In the genomic region with DNA sequence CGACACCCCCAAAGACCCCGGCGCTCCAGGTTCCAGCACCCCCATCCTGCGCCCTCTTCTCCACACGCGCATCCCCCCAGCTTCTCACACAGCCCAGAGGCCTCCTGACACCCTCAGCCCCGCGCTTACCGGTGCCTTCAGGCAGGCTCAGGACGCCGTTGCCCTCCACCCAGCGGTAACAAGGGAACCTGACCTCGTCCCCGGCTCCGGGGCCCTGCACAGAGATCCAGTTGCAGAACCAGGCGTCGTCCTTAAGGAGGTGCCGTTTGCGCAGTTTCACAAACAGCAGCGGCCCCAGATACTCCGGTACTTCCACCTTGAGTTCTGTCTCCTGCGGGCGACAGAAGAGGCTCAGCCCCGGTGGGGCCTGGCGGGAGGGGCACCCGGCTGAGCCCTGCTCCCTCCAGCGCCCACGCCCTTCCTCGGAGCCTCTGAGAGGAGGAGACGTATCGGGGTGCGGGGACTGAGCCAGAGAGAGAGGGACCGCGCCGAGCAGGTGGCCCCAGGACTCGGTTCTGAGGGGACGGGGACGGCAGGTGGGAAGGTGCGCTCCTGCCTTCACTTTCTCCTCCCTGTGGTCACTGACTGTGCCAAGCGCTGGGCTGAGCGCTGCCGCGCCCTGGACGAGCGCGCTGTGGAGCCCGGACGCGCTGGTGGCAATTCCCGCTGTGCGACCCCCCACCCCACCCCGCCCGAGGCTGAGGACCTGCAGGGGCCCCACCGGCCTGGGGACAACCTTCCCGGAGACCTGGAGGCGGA, we compare ENCODE assay signal across 8 cellular contexts. TPM values are rescaled to one million over a fixed set of nuclear protein-coding genes. Genes with fewer than 3 reads are reported as not detected.
DNase-seq lines count a peak whose midpoint lies in the region; ATAC-seq, FAIRE-seq and TF ChIP-seq lines count a peak whose summit lies in the region.
"Not testable (repeated sequence)": the region's sequence is repeated elsewhere in the genome, so short reads cannot be mapped to it uniquely, and the experiment has no call there.

No MANE protein-coding gene starts in this region.

- H2BK20ac ChIP-seq in H9 (ENCODE audit: low read depth, low read length, poor library complexity, severe bottlenecking), result not testable (repeated sequence)

- not testable (repeated sequence) for H2BK120ac ChIP-seq in H9 (ENCODE audit: low read depth, low read length, poor library complexity, severe bottlenecking)

- not testable (repeated sequence) for H3K4ac ChIP-seq in H9 (ENCODE audit: low read depth, low read length)

- not testable (repeated sequence) for H2BK5ac ChIP-seq in H9 (ENCODE audit: insufficient read length, low read length)

- not testable (repeated sequence) for H3K27ac ChIP-seq in H9 (ENCODE audit: insufficient read length, low read depth, low read length); HepG2 (ENCODE audit: extremely low read length, insufficient read depth, low read length)

- H3K4me1 Mint-ChIP-seq in H9 (peaks cover 38 to 52% of the 10 kb centered on the region in 2 experiments), T-helper 17 cell (peaks cover 19% of the 10 kb centered on the region)

- H4K8ac ChIP-seq in H9 (replicated peaks; ENCODE audit: insufficient read length, low read depth, low read length), result not testable (repeated sequence)

- H3K79me2 ChIP-seq in H9 (ENCODE audit: insufficient read depth, low read length); HepG2 (ENCODE audit: insufficient read depth, low read length): not testable (repeated sequence)

- H3K36me3 Mint-ChIP-seq in H9 (ENCODE audit: insufficient read depth in 1 of 3, low read depth in 3 of 3); T-helper 17 cell (ENCODE audit: low read depth): not testable (repeated sequence)

- H3K9me3 ChIP-seq in H9 (ENCODE audit: control insufficient read depth, low read depth, low read length); T-helper 17 cell (ENCODE audit: control insufficient read depth, low read length, poor library complexity, severe bottlenecking); HepG2 (ENCODE audit: low read length): not testable (repeated sequence)

- H3K4me3 Mint-ChIP-seq in H9 (peak overlapping the region; percentile 54 to 77), T-helper 17 cell (peak overlapping the region; percentile 69)

- ATAC-seq in T-helper 17 cell (peak; percentile 75), HepG2 (peak; percentile 58)

- H3K23me2 ChIP-seq in H9 (ENCODE audit: insufficient read length, low read depth, low read length, poor library complexity, severe bottlenecking), result peaks cover 14% of the 10 kb centered on the region

- not testable (repeated sequence) for H4K5ac ChIP-seq in H9 (ENCODE audit: insufficient read length, low read depth, low read length)

- not testable (repeated sequence) for H3T11ph ChIP-seq in H9 (ENCODE audit: low read length)

- H3K27me3 ChIP-seq in H9 (ENCODE audit: insufficient read depth, low read length) (peaks cover 30% of the 10 kb centered on the region; the same call in 1 of the 2 replicates), HepG2 (ENCODE audit: control insufficient read depth in 1 of 2, insufficient read depth in 2 of 2, low read length in 2 of 2) (peaks cover 17 to 51% of the 10 kb centered on the region in 2 experiments)

- intact Hi-C loops in HepG2 (cut with micrococcal nuclease; ENCODE audit: unreplicated experiment), result not testable (repeated sequence)

- not testable (repeated sequence) for H3K9me3 Mint-ChIP-seq in H9

- not testable (repeated sequence) for BruUV-seq in HepG2 (replicated peaks; lab: Mats Ljungman, UMichigan)

- H2BK15ac ChIP-seq in H9 (ENCODE audit: low read depth, low read length), result not testable (repeated sequence)

- H3K23ac ChIP-seq in H9 (ENCODE audit: insufficient read length, low read depth, low read length), result not testable (repeated sequence)

- H3K4me3 ChIP-seq in HepG2 (replicated peaks in 1 of 3; ENCODE audit: insufficient read depth in 1 of 3, low read depth in 2 of 3, low read length in 3 of 3), result not testable (repeated sequence)

- in situ Hi-C loops in HepG2 (cut with HindIII; ENCODE audit: extremely low pct_ligation_motif_present, low pct_unique_long_range_greater_than_20kb), result not testable (repeated sequence)

- TF ChIP-seq CTCF in H9 (conservative IDR thresholded peaks at IDR 0.05) (peak; percentile 49; the same call in 2 of the 3 replicates), HepG2 (CRISPR knock-in tag; IDR thresholded peaks at IDR 0.05) (peak; percentile 26)

- DNase-seq in CD1c-positive myeloid dendritic cell (ENCODE audit: extremely low spot score), result peak; percentile 54
- DNase-seq in H9, result peak; percentile 88
- peak; percentile 48 for DNase-seq in NCI-H226
- DNase-seq in T-helper 17 cell; HepG2 (ENCODE audit: low spot score): not testable (repeated sequence)
- peak; percentile 16 for DNase-seq in activated naive CD4-positive, alpha-beta T cell treated with Interleukin-2 at 50 U/mL for 16 hours
- peak; percentile 13 to 15 for DNase-seq in erythroblast (lab: John Stamatoyannopoulos, UW)
- peak; percentile 22 to 28 for DNase-seq in stimulated activated CD4-positive, alpha-beta T cell treated with anti-CD3 and anti-CD28 coated beads, Interleukin-15, amount 100 ng/mL, for 48 hours (ENCODE audit: low read depth in 2 of 2)

- not testable (repeated sequence) for H3K9ac ChIP-seq in H9 (ENCODE audit: extremely low read depth, insufficient read length, low read length); HepG2 (ENCODE audit: insufficient read depth, low read depth, low read length)

- not testable (repeated sequence) for H3K79me1 ChIP-seq in H9 (ENCODE audit: insufficient read depth, low read depth, low read length, poor library complexity, severe bottlenecking)

- POLR2A ChIA-PET in HepG2 (lab: Yijun Ruan, JAX), result not testable (repeated sequence)

- not testable (repeated sequence) for H3K56ac ChIP-seq in H9 (ENCODE audit: insufficient read length, low read depth, low read length)

- H3K4me2 ChIP-seq in H9 (ENCODE audit: insufficient read depth, insufficient read length, low read length), result peak overlapping the region; percentile 9
- not testable (repeated sequence) for H3K4me2 ChIP-seq in HepG2 (ENCODE audit: low read depth, low read length)

- not testable (repeated sequence) for TF ChIP-seq POLR2A in erythroblast (IDR thresholded peaks at IDR 0.05; ENCODE audit: low read length); HepG2 (IDR thresholded peaks at IDR 0.05; ENCODE audit: insufficient read depth in 1 of 2, low read depth in 2 of 2, low read length in 2 of 2)

- not testable (repeated sequence) for FAIRE-seq in HepG2 (lab: Jason Lieb, UNC)

- not testable (repeated sequence) for H4K91ac ChIP-seq in H9 (ENCODE audit: insufficient read length, low read depth, low read length)

- TF ChIP-seq RAD21 in HepG2 (CRISPR knock-in tag; IDR thresholded peaks at IDR 0.05), result not testable (repeated sequence)

- CTCF ChIA-PET in HepG2 (lab: Yijun Ruan, JAX; ENCODE audit: low intra/inter-chr PET ratio, low total read pairs), result not testable (repeated sequence)

- not testable (repeated sequence) for H2AK5ac ChIP-seq in H9 (ENCODE audit: insufficient read length, low read length)

- H3K18ac ChIP-seq in H9 (ENCODE audit: insufficient read length, low read depth, low read length), result not testable (repeated sequence)

- no CpG with 5 or more reads among the region's 56 CpGs for WGBS in H9 (ENCODE audit: extremely low coverage, insufficient read length, low lambda C conversion rate)
- WGBS in HepG2 (ENCODE audit: low lambda C conversion rate), result 66% methylated on average over 15 of the region's 56 CpGs

- H2BK12ac ChIP-seq in H9 (ENCODE audit: insufficient read length, low read depth, low read length), result not testable (repeated sequence)

- H3K27me3 Mint-ChIP-seq in H9 (ENCODE audit: low read depth), result peaks cover 90% of the 10 kb centered on the region
- peaks cover 70% of the 10 kb centered on the region for H3K27me3 Mint-ChIP-seq in T-helper 17 cell

- H2AFZ ChIP-seq in H9 (ENCODE audit: low read length); HepG2 (ENCODE audit: low read length): not testable (repeated sequence)

- not testable (repeated sequence) for H4K20me1 ChIP-seq in H9 (ENCODE audit: control insufficient read depth, insufficient read depth, insufficient read length); HepG2 (ENCODE audit: insufficient read depth, low read length)

- H3K27ac Mint-ChIP-seq in H9, T-helper 17 cell: not testable (repeated sequence)

- TF ChIP-seq EP300 in HepG2 (IDR thresholded peaks at IDR 0.05; ENCODE audit: low read depth in 2 of 2, low read length in 2 of 2); HepG2 (CRISPR knock-in tag; IDR thresholded peaks at IDR 0.05; ENCODE audit: borderline replicate concordance): not testable (repeated sequence)

- not testable (repeated sequence) for H3K14ac ChIP-seq in H9 (ENCODE audit: insufficient read depth, low read length)

- H3K4me1 ChIP-seq in H9 (ENCODE audit: insufficient read depth, low read length), result not testable (repeated sequence)
- peaks cover 24% of the 10 kb centered on the region for H3K4me1 ChIP-seq in HepG2 (ENCODE audit: insufficient read depth, low read length)

- H3K36me3 ChIP-seq in HepG2 (replicated peaks in 1 of 2; ENCODE audit: control insufficient read depth in 1 of 2, insufficient read depth in 2 of 2, low read length in 2 of 2), result not testable (repeated sequence)

RNA-seq across cellular contexts. Expression of a gene that starts 2.0 kb away (rescaled TPM):
- total RNA-seq in H9 (2021) (0.31 and 0.39 TPM in 2 replicates), T-helper 17 cell (under 1 TPM in 1 of 2 donors, not detected in 1; 0.13 TPM), HepG2 (2016; rRNA removed; fragmentation: Illumina TruSeq; extraction: Trizol) (0.04 TPM in 1 of 2 replicates, not detected in the other)
- total RNA-seq in HepG2 (2016; cell fraction: cytosol; rRNA removed; fragmentation: Illumina TruSeq; extraction: Trizol; ENCODE audit: low read depth), result not detected in 2 replicates
- 0.09 TPM in 1 of 2 replicates, not detected in the other for total RNA-seq in HepG2 (2016; cell fraction: insoluble cytoplasmic fraction; rRNA removed; fragmentation: Illumina TruSeq; extraction: Trizol)
- not detected in 2 replicates for total RNA-seq in HepG2 (2016; cell fraction: membrane; rRNA removed; fragmentation: Illumina TruSeq; extraction: Trizol)
- not detected in 2 replicates for total RNA-seq in HepG2 (2016; cell fraction: nucleus; rRNA removed; fragmentation: Illumina TruSeq; extraction: Trizol)
- polyA plus RNA-seq in HepG2 (2011; rRNA removed), result 0.35 TPM in 1 of 2 replicates, not detected in the other
- polyA plus RNA-seq in HepG2 (2011; cell fraction: cytosol; rRNA removed), result 0.01 and 0.03 TPM in 2 replicates
- polyA plus RNA-seq in HepG2 (2011; cell fraction: nucleus; rRNA removed), result not detected in 2 replicates
- polyA plus RNA-seq in HepG2 (2012), result not detected in 2 replicates
- not detected in 2 replicates for polyA plus RNA-seq in HepG2 (2016; cell fraction: cytosol; fragmentation: Illumina TruSeq; extraction: Trizol; ENCODE audit: low read depth)
- polyA plus RNA-seq in HepG2 (2016; cell fraction: insoluble cytoplasmic fraction; fragmentation: Illumina TruSeq; extraction: Trizol; ENCODE audit: low read depth), result not detected in 2 replicates
- not detected in 2 replicates for polyA plus RNA-seq in HepG2 (2016; cell fraction: membrane; fragmentation: Illumina TruSeq; extraction: Trizol; ENCODE audit: low read depth)
- not detected in 2 replicates for polyA plus RNA-seq in HepG2 (2016; cell fraction: nucleus; fragmentation: Illumina TruSeq; extraction: Trizol; ENCODE audit: insufficient read depth, low read depth)
- not detected in 2 replicates for polyA minus RNA-seq in HepG2 (2011; rRNA and poly(A)+ RNA removed; ENCODE audit: low replicate concordance)
- polyA minus RNA-seq in HepG2 (2011; cell fraction: cytosol; rRNA and poly(A)+ RNA removed), result not detected in 2 replicates
- polyA minus RNA-seq in HepG2 (2011; cell fraction: nucleus; rRNA and poly(A)+ RNA removed), result not detected in 2 replicates

RNA-seq across cellular contexts. Expression of a gene that starts 55.2 kb away (rescaled TPM):
- total RNA-seq in H9 (2021), result 0.77 and 1.6 TPM in 2 replicates
- not detected for total RNA-seq in T-helper 17 cell
- 5.1 and 5.8 TPM in 2 replicates for total RNA-seq in HepG2 (2016; rRNA removed; fragmentation: Illumina TruSeq; extraction: Trizol)
- total RNA-seq in HepG2 (2016; cell fraction: cytosol; rRNA removed; fragmentation: Illumina TruSeq; extraction: Trizol; ENCODE audit: low read depth), result 1.5 and 1.6 TPM in 2 replicates
- 5.3 and 5.8 TPM in 2 replicates for total RNA-seq in HepG2 (2016; cell fraction: insoluble cytoplasmic fraction; rRNA removed; fragmentation: Illumina TruSeq; extraction: Trizol)
- total RNA-seq in HepG2 (2016; cell fraction: membrane; rRNA removed; fragmentation: Illumina TruSeq; extraction: Trizol), result 4.8 and 5.0 TPM in 2 replicates
- 3.0 and 4.2 TPM in 2 replicates for total RNA-seq in HepG2 (2016; cell fraction: nucleus; rRNA removed; fragmentation: Illumina TruSeq; extraction: Trizol)
- 0.41 and 1.1 TPM in 2 replicates for polyA plus RNA-seq in HepG2 (2011; rRNA removed)
- polyA plus RNA-seq in HepG2 (2011; cell fraction: cytosol; rRNA removed), result 0.38 and 0.64 TPM in 2 replicates
- polyA plus RNA-seq in HepG2 (2011; cell fraction: nucleus; rRNA removed), result 0.42 and 0.95 TPM in 2 replicates
- polyA plus RNA-seq in HepG2 (2012), result 0.58 and 0.69 TPM in 2 replicates
- polyA plus RNA-seq in HepG2 (2016; cell fraction: cytosol; fragmentation: Illumina TruSeq; extraction: Trizol; ENCODE audit: low read depth), result 1.8 TPM in 2 replicates
- polyA plus RNA-seq in HepG2 (2016; cell fraction: insoluble cytoplasmic fraction; fragmentation: Illumina TruSeq; extraction: Trizol; ENCODE audit: low read depth), result 7.9 and 8.6 TPM in 2 replicates
- 2.3 and 3.2 TPM in 2 replicates for polyA plus RNA-seq in HepG2 (2016; cell fraction: membrane; fragmentation: Illumina TruSeq; extraction: Trizol; ENCODE audit: low read depth)
- 5.8 and 9.1 TPM in 2 replicates for polyA plus RNA-seq in HepG2 (2016; cell fraction: nucleus; fragmentation: Illumina TruSeq; extraction: Trizol; ENCODE audit: insufficient read depth, low read depth)
- 1.9 TPM in 1 of 2 replicates, not detected in the other for polyA minus RNA-seq in HepG2 (2011; rRNA and poly(A)+ RNA removed; ENCODE audit: low replicate concordance)
- polyA minus RNA-seq in HepG2 (2011; cell fraction: cytosol; rRNA and poly(A)+ RNA removed), result 0.70 and 0.99 TPM in 2 replicates
- polyA minus RNA-seq in HepG2 (2011; cell fraction: nucleus; rRNA and poly(A)+ RNA removed), result 0.13 TPM in 1 of 2 replicates, not detected in the other
